Comparison of ENCODE assay signal across 8 cellular contexts in the genomic region with DNA sequence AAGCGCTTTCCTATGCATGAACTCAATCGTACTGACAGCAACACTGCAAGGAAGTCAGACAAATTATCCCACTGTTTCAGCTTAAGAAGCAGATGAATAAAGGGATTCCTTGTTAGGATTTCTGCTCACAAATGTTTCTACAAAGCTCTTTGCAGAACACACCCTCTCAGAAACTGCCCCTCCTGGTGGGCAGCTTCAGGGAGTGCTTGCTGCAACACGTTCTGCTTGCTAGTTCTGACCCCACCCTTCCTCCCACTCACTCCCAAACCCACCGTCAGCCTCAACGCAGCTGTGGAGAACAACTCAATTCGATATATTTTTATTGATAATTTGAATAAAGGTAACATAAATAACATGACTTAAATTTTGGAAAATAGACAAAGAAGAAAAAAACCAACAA.
DNase-seq lines count a peak whose midpoint lies in the region; ATAC-seq and TF ChIP-seq lines count a peak whose summit lies in the region.

No MANE protein-coding gene starts in this region.

- no peaks in the 10 kb centered on the region for H4K20me1 ChIP-seq in DND-41 (ENCODE audit: insufficient read depth, low read length)

- peak; percentile 66 for TF ChIP-seq CTCF in DND-41 (IDR thresholded peaks at IDR 0.05; ENCODE audit: borderline replicate concordance, extremely low read depth, low read length, poor library complexity, severe bottlenecking)

- peak; percentile 66; the same call in 2 of the 3 replicates for ATAC-seq in DND-41 (ENCODE audit: insufficient read depth, low read depth)
- no peak for ATAC-seq in GM21447 (IDR thresholded peaks at IDR 0.05; ENCODE audit: unreplicated experiment)
- no peak for ATAC-seq in GM21786 (IDR thresholded peaks at IDR 0.05; ENCODE audit: unreplicated experiment)

- no peak overlapping the region for H3K4me2 ChIP-seq in DND-41 (ENCODE audit: insufficient read depth, low read length)

- H3K36me3 ChIP-seq in DND-41 (ENCODE audit: insufficient read depth, low read length) = no peaks in the 10 kb centered on the region

- H3K79me2 ChIP-seq in DND-41 (ENCODE audit: insufficient read depth, low read length) = no peaks in the 10 kb centered on the region

- H3K27ac ChIP-seq in DND-41 (ENCODE audit: low read length) = no peak overlapping the region
- H3K27ac ChIP-seq in caudate nucleus (ENCODE audit: low read depth, low read length) = no peak overlapping the region

- DNase-seq in DND-41 = peak; percentile 54
- DNase-seq in HuH-7 (ENCODE audit: low spot score) = peak; percentile 63
- peak; percentile 40 for DNase-seq in astrocyte of the hippocampus (ENCODE audit: low read depth, low spot score)
- peak; percentile 33 to 37 for DNase-seq in lung microvascular endothelial cell (ENCODE audit: low read depth in 2 of 2)
- no peak for DNase-seq in hepatic stellate cell (ENCODE audit: low spot score)
- DNase-seq in caudate nucleus (lab: John Stamatoyannopoulos, UW) = no peak

- peaks cover 40% of the 10 kb centered on the region for H3K4me1 ChIP-seq in DND-41 (ENCODE audit: insufficient read depth, low read length)

- H3K4me3 ChIP-seq in DND-41 (ENCODE audit: low read depth in 1 of 2, low read length in 2 of 2) = no peak overlapping the region

- no peaks in the 10 kb centered on the region for H3K9me3 ChIP-seq in DND-41 (ENCODE audit: insufficient read depth, low read length, severe bottlenecking)

- no peaks in the 10 kb centered on the region for H3K27me3 ChIP-seq in DND-41 (ENCODE audit: insufficient read depth, low read length, poor library complexity)

- no peak overlapping the region for H2AFZ ChIP-seq in DND-41 (ENCODE audit: low read depth, low read length)

- no peak overlapping the region for H3K9ac ChIP-seq in DND-41 (ENCODE audit: low read depth, low read length)

Comparison
In these comparisons a context has a peak if more than half of its experiments do, and no peak if none do; other contexts are left out.
1. DNase-seq: peak in DND-41 (single experiment), HuH-7 (single experiment), astrocyte of the hippocampus (single experiment) and lung microvascular endothelial cell (2 of 2); none in hepatic stellate cell (single experiment) and caudate nucleus (0 of 61).